In genomic region chr17:75086496-75087181, GRCh38 we compare ENCODE assay signal across 1 cellular context.
TF ChIP-seq lines count a peak whose summit lies in the region.

No MANE protein-coding gene starts in this region.

TF ChIP-seq in HepG2, 621 proteins besides CTCF, POLR2A, EP300 and RAD21 (continued from another document and continues in another):
- TF ChIP-seq ZNF800 (CRISPR knock-in tag; IDR thresholded peaks at IDR 0.05) (no peak; the same call in 1 of the 2 replicates), KDM3A (CRISPR knock-in tag; IDR thresholded peaks at IDR 0.05; ENCODE audit: low read depth) (no peak), ZNF501 (CRISPR knock-in tag; IDR thresholded peaks at IDR 0.05) (no peak), REST (IDR thresholded peaks at IDR 0.05; ENCODE audit: borderline replicate concordance in 1 of 2, low read depth in 1 of 2, low read length in 2 of 2) (peak in 1 of 2 experiments; percentile 41; a peak in 1 of 4 replicates), ZNF280B (CRISPR knock-in tag; IDR thresholded peaks at IDR 0.05; ENCODE audit: borderline replicate concordance) (no peak), ZNF879 (CRISPR knock-in tag; IDR thresholded peaks at IDR 0.05) (0 out of 2 replicates have a peak, but pooled peaks have one; percentile 28), ZNF234 (CRISPR knock-in tag; conservative IDR thresholded peaks at IDR 0.05) (no peak), GFI1 (CRISPR knock-in tag; IDR thresholded peaks at IDR 0.05; ENCODE audit: borderline replicate concordance) (peak; percentile 78; the same call in 1 of the 2 replicates), ZBTB7B (CRISPR knock-in tag; IDR thresholded peaks at IDR 0.05) (no peak; the same call in 1 of the 2 replicates), ZNF883 (CRISPR knock-in tag; IDR thresholded peaks at IDR 0.05; ENCODE audit: not compliant biosample characterization) (no peak), PRDM4 (CRISPR knock-in tag; IDR thresholded peaks at IDR 0.05; ENCODE audit: borderline replicate concordance) (peak; percentile 30; the same call in 1 of the 2 replicates), PHB2 (IDR thresholded peaks at IDR 0.05; ENCODE audit: partially characterized antibody) (no peak), YEATS2 (CRISPR knock-in tag; IDR thresholded peaks at IDR 0.05; ENCODE audit: borderline replicate concordance) (0 out of 2 replicates have a peak, but pooled peaks have one; percentile 34), PATZ1 (CRISPR knock-in tag; IDR thresholded peaks at IDR 0.05) (no peak; the same call in 1 of the 2 replicates), IKZF4 (CRISPR knock-in tag; IDR thresholded peaks at IDR 0.05; ENCODE audit: borderline replicate concordance, low read depth, not compliant biosample characterization) (no peak), SP1 (IDR thresholded peaks at IDR 0.05) (no peak), SP1 (CRISPR knock-in tag; IDR thresholded peaks at IDR 0.05) (peak; percentile 5; the same call in 1 of the 2 replicates), ZNF382 (CRISPR knock-in tag; IDR thresholded peaks at IDR 0.05; ENCODE audit: borderline replicate concordance) (no peak), LRRFIP1 (CRISPR knock-in tag; conservative IDR thresholded peaks at IDR 0.05) (no peak), ATF3 (CRISPR knock-in tag; IDR thresholded peaks at IDR 0.05) (no peak), UBTF (CRISPR knock-in tag; IDR thresholded peaks at IDR 0.05) (peak; percentile 56; the same call in 1 of the 2 replicates), ETS1 (CRISPR knock-in tag; IDR thresholded peaks at IDR 0.05) (0 out of 2 replicates have a peak, but pooled peaks have one; percentile 17), TFDP2 (CRISPR knock-in tag; IDR thresholded peaks at IDR 0.05) (no peak), STAG1 (CRISPR knock-in tag; IDR thresholded peaks at IDR 0.05) (peak; percentile 30), MBNL3 (CRISPR knock-in tag; conservative IDR thresholded peaks at IDR 0.05) (no peak)
